ENCODE assay signal across 25 cellular contexts in genomic region chr1:41682149-41682548, GRCh38.
A peak's percentile ranks its signal among the peaks of the same experiment; 100 is the strongest.
DNase-seq lines count a peak whose midpoint lies in the region; ATAC-seq and TF ChIP-seq lines count a peak whose summit lies in the region.
"Had no signal": no experiment of that assay in that cellular context is flagged by ENCODE, and none has a peak within 500 bp of the region (broad histone marks: within the 10 kb centered on the region; RNA-seq: fewer than 3 reads in every experiment).

No MANE protein-coding gene starts in this region.

- DNase-seq in right atrium auricular region (ENCODE audit: low spot score): no peak
- no peak for DNase-seq in Right ventricle myocardium superior
- DNase-seq in upper lobe of right lung: peak; percentile 43
- DNase-seq: activated CD4-positive, CD25-positive, alpha-beta regulatory T cell treated with anti-CD3 and anti-CD28 coated beads, Interleukin-2, amount 50 U/mL, for 72 hours; activated T-cell treated with anti-CD3 and anti-CD28 coated beads, Interleukin-2, amount 50 U/mL, for 48 hours; Calu3; cerebellar nuclear complex; H7; MM.1S; NCI-H1417 treated with DMSO at 0.1 percent for 48 hours; NCI-H2081 treated with DMSO at 0.1 percent for 48 hours; NCI-H345; NCI-H774; right lobe of liver; stimulated activated CD4-positive, alpha-beta T cell treated with anti-CD3 and anti-CD28 coated beads, Interleukin-4, amount 100 ng/mL, for 24 hours had no signal

- ATAC-seq in Right ventricle myocardium superior (ENCODE audit: poor library complexity) (no peak), upper lobe of right lung (no peak), gastroesophageal sphincter (no peak), HG03439 (IDR thresholded peaks at IDR 0.05; ENCODE audit: unreplicated experiment) (no peak)
- ATAC-seq: K562; right lobe of liver; stimulated activated effector memory CD8-positive, alpha-beta T cell treated with anti-CD3 and anti-CD28 coated beads, Interleukin-12 subunit alpha, Interleukin-12 subunit beta, amount 100 ng/mL, for 72 hours had no signal

- H3K4me3 Mint-ChIP-seq in dendritic cell treated with granulocyte-macrophage colony-stimulating factor and Interleukin-4, amounts not matched to agents 40 ng/mL and 50 ng/mL, for 4 days: no peak overlapping the region

- peaks cover 88% of the 10 kb centered on the region for H3K4me1 Mint-ChIP-seq in dendritic cell treated with granulocyte-macrophage colony-stimulating factor and Interleukin-4, amounts not matched to agents 40 ng/mL and 50 ng/mL, for 4 days (ENCODE audit: low read depth)

- H3K9me3 ChIP-seq in right atrium auricular region: no peaks in the 10 kb centered on the region
- no peaks in the 10 kb centered on the region for H3K9me3 ChIP-seq in Loucy (ENCODE audit: insufficient read depth, low read depth, low read length)
- no peaks in the 10 kb centered on the region for H3K9me3 ChIP-seq in upper lobe of right lung
- no peaks in the 10 kb centered on the region for H3K9me3 ChIP-seq in gastroesophageal sphincter
- H3K9me3 ChIP-seq: right lobe of liver, SJSA1 had no signal

- H3K9me3 Mint-ChIP-seq in dendritic cell treated with granulocyte-macrophage colony-stimulating factor and Interleukin-4, amounts not matched to agents 40 ng/mL and 50 ng/mL, for 4 days: no peaks in the 10 kb centered on the region
- H3K9me3 Mint-ChIP-seq: CD14-positive monocyte; stimulated activated effector memory CD8-positive, alpha-beta T cell treated with anti-CD3 and anti-CD28 coated beads, Interleukin-12 subunit alpha, Interleukin-12 subunit beta, amount 100 ng/mL, for 72 hours had no signal

- no peak overlapping the region for H3K4me2 ChIP-seq in Loucy (ENCODE audit: low read depth, low read length, poor library complexity, severe bottlenecking)

- H3K27ac Mint-ChIP-seq in dendritic cell treated with granulocyte-macrophage colony-stimulating factor and Interleukin-4, amounts not matched to agents 40 ng/mL and 50 ng/mL, for 4 days: peak overlapping the region; percentile 47

- no peak for TF ChIP-seq CTCF in right atrium auricular region (IDR thresholded peaks at IDR 0.05)
- TF ChIP-seq CTCF in Loucy (conservative IDR thresholded peaks at IDR 0.05; ENCODE audit: low read length): no peak
- TF ChIP-seq CTCF in upper lobe of right lung (IDR thresholded peaks at IDR 0.05): no peak
- TF ChIP-seq CTCF in gastroesophageal sphincter (IDR thresholded peaks at IDR 0.05): no peak

- H3K36me3 ChIP-seq in right atrium auricular region: no peaks in the 10 kb centered on the region
- H3K36me3 ChIP-seq in Loucy (ENCODE audit: insufficient read depth, low read length): no peaks in the 10 kb centered on the region
- H3K36me3 ChIP-seq in upper lobe of right lung: no peaks in the 10 kb centered on the region
- H3K36me3 ChIP-seq in gastroesophageal sphincter: no peaks in the 10 kb centered on the region
- H3K36me3 ChIP-seq: right lobe of liver, SJSA1 had no signal

- no peaks in the 10 kb centered on the region for H3K9me2 ChIP-seq in Loucy (replicated peaks; ENCODE audit: low read depth, low read length)

- WGBS in gastroesophageal sphincter (ENCODE audit: low coverage in 1 of 2), 2 donors: no CpG with 5 or more reads among the region's 5 CpGs

- H3K27me3 ChIP-seq in right atrium auricular region: no peaks in the 10 kb centered on the region
- no peaks in the 10 kb centered on the region for H3K27me3 ChIP-seq in Loucy (ENCODE audit: insufficient read depth, low read length, poor library complexity, severe bottlenecking)
- no peaks in the 10 kb centered on the region for H3K27me3 ChIP-seq in upper lobe of right lung
- no peaks in the 10 kb centered on the region for H3K27me3 ChIP-seq in gastroesophageal sphincter
- H3K27me3 ChIP-seq: right lobe of liver, SJSA1 had no signal

- H3K27ac ChIP-seq in right atrium auricular region (peak overlapping the region; percentile 44 to 54), upper lobe of right lung (no peak overlapping the region), gastroesophageal sphincter (no peak overlapping the region)
- H3K27ac ChIP-seq: right lobe of liver, SJSA1 had no signal

- H3K4me1 ChIP-seq in right atrium auricular region (peaks cover 0 to 41% of the 10 kb centered on the region in 2 donors), Loucy (ENCODE audit: insufficient read depth, low read length, poor library complexity, severe bottlenecking) (peaks cover 68% of the 10 kb centered on the region), upper lobe of right lung (peaks cover 26% of the 10 kb centered on the region), gastroesophageal sphincter (peaks cover 0 to 20% (median 0%) of the 10 kb centered on the region in 3 donors)
- H3K4me1 ChIP-seq: right lobe of liver had no signal

- H3K36me3 Mint-ChIP-seq in dendritic cell treated with granulocyte-macrophage colony-stimulating factor and Interleukin-4, amounts not matched to agents 40 ng/mL and 50 ng/mL, for 4 days (ENCODE audit: low read depth): no peaks in the 10 kb centered on the region
- H3K36me3 Mint-ChIP-seq: activated naive CD8-positive, alpha-beta T cell; stimulated activated effector memory CD8-positive, alpha-beta T cell treated with anti-CD3 and anti-CD28 coated beads, Interleukin-12 subunit alpha, Interleukin-12 subunit beta, amount 100 ng/mL, for 72 hours had no signal

- TF ChIP-seq POLR2A in gastroesophageal sphincter (IDR thresholded peaks at IDR 0.05): no peak

- no peaks in the 10 kb centered on the region for H4K20me1 ChIP-seq in Loucy (ENCODE audit: insufficient read depth, low read length, poor library complexity, severe bottlenecking)

- intact Hi-C loops in Right ventricle myocardium superior (cut with DNase I) (no loop called here), upper lobe of right lung (cut with DNase I) (no loop called here)
- intact Hi-C loops in dendritic cell treated with granulocyte-macrophage colony-stimulating factor and Interleukin-4, amounts not matched to agents 40 ng/mL and 50 ng/mL, for 4 days (cut with micrococcal nuclease): no loop called here

- H3K9ac ChIP-seq in Loucy (ENCODE audit: low read depth, low read length, poor library complexity, severe bottlenecking): peak overlapping the region; percentile 60

- no peak for TF ChIP-seq EP300 in gastroesophageal sphincter (IDR thresholded peaks at IDR 0.05)

- no peak overlapping the region for H2AFZ ChIP-seq in Loucy (ENCODE audit: low read length)

- H3F3A ChIP-seq in Loucy (ENCODE audit: low read depth): no peaks in the 10 kb centered on the region

- H3K4me3 ChIP-seq in right atrium auricular region: no peak overlapping the region
- H3K4me3 ChIP-seq in Loucy (ENCODE audit: low read length, poor library complexity, severe bottlenecking): no peak overlapping the region
- H3K4me3 ChIP-seq in upper lobe of right lung: no peak overlapping the region
- no peak overlapping the region for H3K4me3 ChIP-seq in gastroesophageal sphincter
- H3K4me3 ChIP-seq: K562, lung, right lobe of liver, SJSA1 had no signal

- peaks cover 2% of the 10 kb centered on the region for H3K27me3 Mint-ChIP-seq in dendritic cell treated with granulocyte-macrophage colony-stimulating factor and Interleukin-4, amounts not matched to agents 40 ng/mL and 50 ng/mL, for 4 days
- H3K27me3 Mint-ChIP-seq: activated naive CD8-positive, alpha-beta T cell had no signal

- H3K79me2 ChIP-seq in Loucy (ENCODE audit: insufficient read depth, low read length): no peaks in the 10 kb centered on the region

Comparison
In these comparisons a context has a peak if more than half of its experiments do, and no peak if none do; other contexts are left out.
1. H3K27ac ChIP-seq: peak in right atrium auricular region (2 of 2); none in upper lobe of right lung (single experiment) and gastroesophageal sphincter (0 of 4).